ENCODE assay signal across 33 cellular contexts in genomic region chr12:46815792-46816191, GRCh38.
"Had no signal": no experiment of that assay in that cellular context is flagged by ENCODE, and none has a peak within 500 bp of the region (broad histone marks: within the 10 kb centered on the region; RNA-seq: fewer than 3 reads in every experiment).

No MANE protein-coding gene starts in this region.

- H3K36me3 ChIP-seq: ascending aorta, breast epithelium, cardiac muscle cell, heart left ventricle had no signal

- H3K4me3 Mint-ChIP-seq: activated CD4-positive, alpha-beta memory T cell treated with anti-CD3 and anti-CD28 coated beads for 36 hours; activated CD4-positive, alpha-beta T cell treated with anti-CD3 and anti-CD28 coated beads for 36 hours; activated CD4-positive, alpha-beta T cell treated with anti-CD3 and anti-CD28 coated beads, Interleukin-2, amount 10 ng/mL, durations not matched to agents 24 days and 14 days; activated CD8-positive, alpha-beta memory T cell treated with anti-CD3 and anti-CD28 coated beads, Interleukin-2, amount 10 ng/mL, durations not matched to agents 7 days and 5 days; activated CD8-positive, alpha-beta T cell treated with anti-CD3 and anti-CD28 coated beads, Interleukin-2, amount 10 ng/mL, durations not matched to agents 7 days and 5 days; activated naive CD4-positive, alpha-beta T cell treated with anti-CD3 and anti-CD28 coated beads, Interleukin-2, amount 10 ng/mL, durations not matched to agents 7 days and 5 days; activated naive CD8-positive, alpha-beta T cell treated with anti-CD3 and anti-CD28 coated beads, Interleukin-2, amount 10 ng/mL, durations not matched to agents 7 days and 5 days; activated T-cell treated with anti-CD3 and anti-CD28 coated beads, Interleukin-2, amount 50 U/mL, for 24 hours; activated T-cell treated with anti-CD3 and anti-CD28 coated beads, Interleukin-2, amount 50 U/mL, for 72 hours; brain; dendritic cell treated with granulocyte-macrophage colony-stimulating factor and Interleukin-4, amounts not matched to agents 40 ng/mL and 50 ng/mL, for 4 days; endodermal cell had no signal

- H3K4me3 ChIP-seq: ascending aorta, breast epithelium, cardiac muscle cell, coronary artery, dorsolateral prefrontal cortex, heart left ventricle had no signal

- H3K9me3 ChIP-seq: ascending aorta, breast epithelium, heart left ventricle had no signal

- H3K4me1 ChIP-seq: breast epithelium, heart left ventricle had no signal

- H3K36me3 Mint-ChIP-seq: activated CD4-positive, alpha-beta memory T cell treated with anti-CD3 and anti-CD28 coated beads for 36 hours; activated CD8-positive, alpha-beta memory T cell treated with anti-CD3 and anti-CD28 coated beads, Interleukin-2, amount 10 ng/mL, durations not matched to agents 7 days and 5 days; activated naive CD4-positive, alpha-beta T cell treated with anti-CD3 and anti-CD28 coated beads, Interleukin-2, amount 10 ng/mL, durations not matched to agents 7 days and 5 days; activated naive CD4-positive, alpha-beta T cell treated with anti-CD3 and anti-CD28 coated beads, Interleukin-2, amount 50 U/mL, for 72 hours; activated naive CD8-positive, alpha-beta T cell treated with anti-CD3 and anti-CD28 coated beads, Interleukin-2, amount 10 ng/mL, durations not matched to agents 7 days and 5 days; brain had no signal

- H3K27me3 ChIP-seq: ascending aorta, breast epithelium, cardiac muscle cell, dorsolateral prefrontal cortex, heart left ventricle had no signal

- ATAC-seq: activated CD4-positive, alpha-beta T cell treated with anti-CD3 and anti-CD28 coated beads for 36 hours; activated CD8-positive, alpha-beta memory T cell treated with anti-CD3 and anti-CD28 coated beads, Interleukin-2, amount 10 ng/mL, durations not matched to agents 7 days and 5 days; activated CD8-positive, alpha-beta T cell treated with anti-CD3 and anti-CD28 coated beads, Interleukin-2, amount 10 ng/mL, durations not matched to agents 7 days and 5 days; activated naive CD4-positive, alpha-beta T cell treated with anti-CD3 and anti-CD28 coated beads, Interleukin-2, amount 50 U/mL, for 72 hours; activated T-cell treated with anti-CD3 and anti-CD28 coated beads, Interleukin-2, amount 50 U/mL, for 72 hours; esophagus mucosa; heart left ventricle had no signal

- H3K27ac ChIP-seq: ascending aorta, breast epithelium, cardiac muscle cell, coronary artery, dorsolateral prefrontal cortex, heart left ventricle had no signal

- FAIRE-seq: frontal cortex had no signal

- H3K4me1 Mint-ChIP-seq: activated CD4-positive, alpha-beta T cell treated with anti-CD3 and anti-CD28 coated beads, Interleukin-2, amount 10 ng/mL, durations not matched to agents 24 days and 14 days; activated naive CD4-positive, alpha-beta T cell treated with anti-CD3 and anti-CD28 coated beads, Interleukin-2, amount 10 ng/mL, durations not matched to agents 7 days and 5 days; brain; endodermal cell had no signal

- DNase-seq: activated CD4-positive, alpha-beta memory T cell treated with anti-CD3 and anti-CD28 coated beads for 36 hours; activated CD4-positive, alpha-beta T cell treated with anti-CD3 and anti-CD28 coated beads for 36 hours; activated CD4-positive, alpha-beta T cell treated with anti-CD3 and anti-CD28 coated beads, Interleukin-2, amount 10 ng/mL, durations not matched to agents 24 days and 14 days; activated CD4-positive, CD25-positive, alpha-beta regulatory T cell; activated CD4-positive, CD25-positive, alpha-beta regulatory T cell treated with anti-CD3 and anti-CD28 coated beads, Interleukin-2, amount 50 U/mL, for 72 hours; activated CD8-positive, alpha-beta memory T cell treated with anti-CD3 and anti-CD28 coated beads, Interleukin-2, amount 10 ng/mL, durations not matched to agents 7 days and 5 days; activated CD8-positive, alpha-beta memory T cell treated with anti-CD3 and anti-CD28 coated beads, Interleukin-2, amount 50 U/mL, for 48 hours; activated CD8-positive, alpha-beta T cell treated with anti-CD3 and anti-CD28 coated beads, Interleukin-2, amount 10 ng/mL, durations not matched to agents 7 days and 5 days; activated gamma-delta T cell; activated naive CD4-positive, alpha-beta T cell; activated naive CD4-positive, alpha-beta T cell treated with anti-CD3 and anti-CD28 coated beads, Interleukin-2, amount 10 ng/mL, durations not matched to agents 7 days and 5 days; activated naive CD8-positive, alpha-beta T cell treated with anti-CD3 and anti-CD28 coated beads, Interleukin-2, amount 10 ng/mL, durations not matched to agents 7 days and 5 days; activated T-cell treated with anti-CD3 and anti-CD28 coated beads for 4 hours; activated T-cell treated with anti-CD3 and anti-CD28 coated beads, Interleukin-2, amount 50 U/mL, for 24 hours; activated T-cell treated with anti-CD3 and anti-CD28 coated beads, Interleukin-2, amount 50 U/mL, for 72 hours; central memory CD4-positive, alpha-beta T cell; cerebellar nuclear complex; dorsolateral prefrontal cortex; effector memory CD4-positive, alpha-beta T cell; endodermal cell; foreskin fibroblast; glutamatergic neuron; heart left ventricle; T-helper 2 cell had no signal

- H3K9me3 Mint-ChIP-seq: activated CD4-positive, alpha-beta memory T cell treated with anti-CD3 and anti-CD28 coated beads for 36 hours; activated CD4-positive, alpha-beta T cell treated with anti-CD3 and anti-CD28 coated beads, Interleukin-2, amount 10 ng/mL, durations not matched to agents 24 days and 14 days; activated naive CD4-positive, alpha-beta T cell treated with anti-CD3 and anti-CD28 coated beads, Interleukin-2, amount 50 U/mL, for 72 hours; activated naive CD8-positive, alpha-beta T cell treated with anti-CD3 and anti-CD28 coated beads, Interleukin-2, amount 10 ng/mL, durations not matched to agents 7 days and 5 days; activated T-cell treated with anti-CD3 and anti-CD28 coated beads, Interleukin-2, amount 50 U/mL, for 24 hours; activated T-cell treated with anti-CD3 and anti-CD28 coated beads, Interleukin-2, amount 50 U/mL, for 72 hours; brain; dendritic cell treated with granulocyte-macrophage colony-stimulating factor and Interleukin-4, amounts not matched to agents 40 ng/mL and 50 ng/mL, for 4 days; endodermal cell had no signal

- H3K27ac Mint-ChIP-seq: activated CD4-positive, alpha-beta memory T cell treated with anti-CD3 and anti-CD28 coated beads for 36 hours; activated CD4-positive, alpha-beta T cell treated with anti-CD3 and anti-CD28 coated beads for 36 hours; activated CD4-positive, alpha-beta T cell treated with anti-CD3 and anti-CD28 coated beads, Interleukin-2, amount 10 ng/mL, durations not matched to agents 24 days and 14 days; activated CD8-positive, alpha-beta memory T cell treated with anti-CD3 and anti-CD28 coated beads, Interleukin-2, amount 10 ng/mL, durations not matched to agents 7 days and 5 days; activated CD8-positive, alpha-beta T cell treated with anti-CD3 and anti-CD28 coated beads, Interleukin-2, amount 10 ng/mL, durations not matched to agents 7 days and 5 days; activated naive CD4-positive, alpha-beta T cell treated with anti-CD3 and anti-CD28 coated beads, Interleukin-2, amount 10 ng/mL, durations not matched to agents 7 days and 5 days; activated naive CD4-positive, alpha-beta T cell treated with anti-CD3 and anti-CD28 coated beads, Interleukin-2, amount 50 U/mL, for 72 hours; activated naive CD8-positive, alpha-beta T cell treated with anti-CD3 and anti-CD28 coated beads, Interleukin-2, amount 10 ng/mL, durations not matched to agents 7 days and 5 days; activated T-cell treated with anti-CD3 and anti-CD28 coated beads, Interleukin-2, amount 50 U/mL, for 24 hours; activated T-cell treated with anti-CD3 and anti-CD28 coated beads, Interleukin-2, amount 50 U/mL, for 72 hours; brain; dendritic cell treated with granulocyte-macrophage colony-stimulating factor and Interleukin-4, amounts not matched to agents 40 ng/mL and 50 ng/mL, for 4 days; endodermal cell had no signal
